In genomic region chrX:19889582-19890342, GRCh38 we compare ENCODE assay signal across 1 cellular context.
TF ChIP-seq lines count a peak whose summit lies in the region.

No MANE protein-coding gene starts in this region.

TF ChIP-seq in K562, 482 proteins besides CTCF, POLR2A, EP300 and RAD21 (continued from another document):
- TF ChIP-seq SMARCA4 (IDR thresholded peaks at IDR 0.05) (0 out of 2 replicates have a peak, but pooled peaks have one; percentile 61), CTBP1 (IDR thresholded peaks at IDR 0.05; ENCODE audit: borderline replicate concordance) (peak; percentile 87), GABPB2 (CRISPR knock-in tag; conservative IDR thresholded peaks at IDR 0.05) (no peak), ZNF395 (CRISPR knock-in tag; IDR thresholded peaks at IDR 0.05) (0 out of 2 replicates have a peak, but pooled peaks have one; percentile 33)
